ENCODE assay signal across 8 cellular contexts in the genomic region with DNA sequence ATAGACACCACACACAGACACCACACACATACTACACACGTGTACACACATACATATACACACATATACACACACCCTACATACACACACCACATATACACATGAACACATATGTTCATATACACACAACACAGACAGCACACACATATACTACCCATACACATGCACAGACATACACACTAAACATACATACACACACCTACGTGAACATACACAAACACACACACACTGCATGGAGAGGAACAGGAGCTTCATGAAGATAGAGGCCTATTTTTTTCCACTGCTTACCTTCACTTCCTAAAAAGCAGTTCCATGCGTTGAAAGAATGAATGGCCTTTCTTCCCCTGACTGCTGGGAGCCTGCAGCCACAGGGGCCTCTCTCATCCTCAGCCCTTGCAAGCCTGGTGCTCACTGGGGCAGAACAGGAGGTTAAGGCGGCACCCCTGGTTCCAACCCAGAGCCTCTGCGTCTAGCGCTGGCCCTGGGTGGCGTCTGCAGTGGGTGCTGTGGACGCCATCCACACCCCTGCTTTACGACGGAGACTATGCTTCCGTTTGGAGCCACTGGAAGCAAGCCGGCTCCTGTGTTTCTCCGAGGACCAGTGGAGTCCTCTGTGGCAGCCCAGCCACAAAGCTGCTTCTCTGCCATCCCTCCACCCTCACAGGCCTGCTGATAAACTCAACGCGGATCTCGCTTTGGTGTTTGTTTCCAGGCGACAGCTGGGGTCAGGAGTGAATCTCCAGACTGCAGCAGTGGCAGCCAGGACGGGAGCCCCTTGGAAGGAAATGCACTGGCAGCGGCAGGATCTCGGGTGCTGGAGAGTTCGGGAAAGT. TPM values are rescaled to one million over a fixed set of nuclear protein-coding genes. Genes with fewer than 3 reads are reported as not detected.
A peak's percentile ranks its signal among the peaks of the same experiment; 100 is the strongest.
DNase-seq lines count a peak whose midpoint lies in the region; ATAC-seq and TF ChIP-seq lines count a peak whose summit lies in the region.

No MANE protein-coding gene starts in this region.

- 0 out of 2 replicates have a peak, but pooled peaks cover 1% of the 10 kb centered on the region for H3K27me3 ChIP-seq in Caco-2 (replicated peaks; ENCODE audit: control insufficient read depth, insufficient read depth, low read length)
- H3K27me3 ChIP-seq in suprapubic skin = no peaks in the 10 kb centered on the region

- POLR2A ChIA-PET in Caco-2 (lab: Charles Lee) (no interaction called here), HEK293 (lab: Yijun Ruan, JAX) (no interaction called here)
- POLR2A ChIA-PET in activated naive CD8-positive, alpha-beta T cell treated with anti-CD3 and anti-CD28 coated beads, Interleukin-2, amount 10 ng/mL, durations not matched to agents 7 days and 5 days (lab: Charles Lee) = no interaction called here

- H3K27me3 Mint-ChIP-seq in Caco-2 (ENCODE audit: insufficient read depth, unreplicated experiment) = peaks cover 10% of the 10 kb centered on the region
- peaks cover 13% of the 10 kb centered on the region for H3K27me3 Mint-ChIP-seq in activated naive CD8-positive, alpha-beta T cell treated with anti-CD3 and anti-CD28 coated beads, Interleukin-2, amount 10 ng/mL, durations not matched to agents 7 days and 5 days
- H3K27me3 Mint-ChIP-seq in nephron (ENCODE audit: low read depth) = peaks cover 14% of the 10 kb centered on the region

- TF ChIP-seq EP300 in suprapubic skin (IDR thresholded peaks at IDR 0.05) = no peak

- no peaks in the 10 kb centered on the region for H3K36me3 ChIP-seq in Caco-2 (ENCODE audit: control insufficient read depth, insufficient read depth, low read length)
- H3K36me3 ChIP-seq in HEK293 (ENCODE audit: control insufficient read depth in 2 of 2, insufficient read depth in 1 of 2, low read length in 2 of 2) = no peaks in the 10 kb centered on the region
- H3K36me3 ChIP-seq in suprapubic skin = no peaks in the 10 kb centered on the region

- H3K9me3 ChIP-seq in Caco-2 = no peaks in the 10 kb centered on the region
- H3K9me3 ChIP-seq in HEK293 (ENCODE audit: control insufficient read depth, insufficient read depth, low read depth, low read length) = no peaks in the 10 kb centered on the region
- no peaks in the 10 kb centered on the region for H3K9me3 ChIP-seq in suprapubic skin

- TF ChIP-seq CTCF in Caco-2 (IDR thresholded peaks at IDR 0.05; ENCODE audit: insufficient read depth in 1 of 2, low read depth in 1 of 2, low read length in 1 of 2, severe bottlenecking in 1 of 2, unreplicated experiment in 1 of 2) = no peak
- no peak for TF ChIP-seq CTCF in HEK293 (tag by site-specific recombination; IDR thresholded peaks at IDR 0.05)
- no peak for TF ChIP-seq CTCF in nephron (IDR thresholded peaks at IDR 0.05; ENCODE audit: unreplicated experiment in 3 of 3)
- no peak for TF ChIP-seq CTCF in suprapubic skin (IDR thresholded peaks at IDR 0.05)

- BruUV-seq in Caco-2 (replicated peaks; lab: Mats Ljungman, UMichigan) = no TSS peak

- no peaks in the 10 kb centered on the region for H3K9me3 Mint-ChIP-seq in Caco-2 (ENCODE audit: unreplicated experiment)
- peaks cover 2% of the 10 kb centered on the region for H3K9me3 Mint-ChIP-seq in activated naive CD8-positive, alpha-beta T cell treated with anti-CD3 and anti-CD28 coated beads, Interleukin-2, amount 10 ng/mL, durations not matched to agents 7 days and 5 days
- H3K9me3 Mint-ChIP-seq in nephron = no peaks in the 10 kb centered on the region

- TF ChIP-seq POLR2A in suprapubic skin (IDR thresholded peaks at IDR 0.05) = no peak

- H3K27ac ChIP-seq in HEK293 (ENCODE audit: extremely low read depth, low read depth, low read length) (no peak overlapping the region), suprapubic skin (no peak overlapping the region)

- H3K36me3 Mint-ChIP-seq in Caco-2 (ENCODE audit: insufficient read depth, unreplicated experiment) = no peaks in the 10 kb centered on the region
- no peaks in the 10 kb centered on the region for H3K36me3 Mint-ChIP-seq in activated naive CD8-positive, alpha-beta T cell treated with anti-CD3 and anti-CD28 coated beads, Interleukin-2, amount 10 ng/mL, durations not matched to agents 7 days and 5 days
- no peaks in the 10 kb centered on the region for H3K36me3 Mint-ChIP-seq in nephron (ENCODE audit: low read depth)

- CTCF ChIA-PET in Caco-2 (lab: Charles Lee) (interaction anchor here (0.6 kb wide), 1 partner anchor 60 kb away, joined by 4 read pairs; no protein-coding TSS in a partner anchor), HEK293 (lab: Yijun Ruan, JAX) (no interaction called here)

- no peak overlapping the region for H3K27ac Mint-ChIP-seq in Caco-2 (ENCODE audit: unreplicated experiment)
- H3K27ac Mint-ChIP-seq in activated naive CD8-positive, alpha-beta T cell treated with anti-CD3 and anti-CD28 coated beads, Interleukin-2, amount 10 ng/mL, durations not matched to agents 7 days and 5 days = peak overlapping the region; percentile 79
- H3K27ac Mint-ChIP-seq in nephron = peak overlapping the region; percentile 6 to 32 (median 24)

- intact Hi-C loops in Caco-2 (cut with micrococcal nuclease; ENCODE audit: unreplicated experiment) = no loop called here

- peak overlapping the region; percentile 43 for H3K4me3 Mint-ChIP-seq in Caco-2 (ENCODE audit: unreplicated experiment)
- peak overlapping the region; percentile 70 for H3K4me3 Mint-ChIP-seq in activated naive CD8-positive, alpha-beta T cell treated with anti-CD3 and anti-CD28 coated beads, Interleukin-2, amount 10 ng/mL, durations not matched to agents 7 days and 5 days
- H3K4me3 Mint-ChIP-seq in nephron = peak overlapping the region; percentile 63 to 80 (median 79)

- peaks cover 7% of the 10 kb centered on the region for H3K4me1 ChIP-seq in Caco-2
- H3K4me1 ChIP-seq in HEK293 (ENCODE audit: control insufficient read depth, insufficient read depth, low read length) = no peaks in the 10 kb centered on the region
- peaks cover 33% of the 10 kb centered on the region for H3K4me1 ChIP-seq in suprapubic skin

- WGBS in suprapubic skin = 68% methylated on average over 17 of the region's 21 CpGs

- no peak overlapping the region for H3K4me3 ChIP-seq in Caco-2 (ENCODE audit: low read depth, low read length)
- no peak overlapping the region for H3K4me3 ChIP-seq in HEK293 (ENCODE audit: low read depth, low read length)
- no peak overlapping the region for H3K4me3 ChIP-seq in suprapubic skin

- no peak for DNase-seq in Caco-2
- peak; percentile 44 for DNase-seq in activated naive CD8-positive, alpha-beta T cell treated with anti-CD3 and anti-CD28 coated beads, Interleukin-2, amount 10 ng/mL, durations not matched to agents 7 days and 5 days
- DNase-seq in suprapubic skin (ENCODE audit: low spot score in 2 of 2) = no peak
- DNase-seq in NCI-H510A treated with DMSO at 0.1 percent for 48 hours (lab: John Stamatoyannopoulos, UW) = no peak

- H3K4me1 Mint-ChIP-seq in Caco-2 (ENCODE audit: low read depth, unreplicated experiment) (no peaks in the 10 kb centered on the region), nephron (peaks cover 33% of the 10 kb centered on the region)
- H3K4me1 Mint-ChIP-seq in activated naive CD8-positive, alpha-beta T cell treated with anti-CD3 and anti-CD28 coated beads, Interleukin-2, amount 10 ng/mL, durations not matched to agents 7 days and 5 days = peaks cover 29% of the 10 kb centered on the region

- peak; percentile 6 for ATAC-seq in activated naive CD8-positive, alpha-beta T cell treated with anti-CD3 and anti-CD28 coated beads, Interleukin-2, amount 10 ng/mL, durations not matched to agents 7 days and 5 days (ENCODE audit: low read depth)
- ATAC-seq in HG03521 (IDR thresholded peaks at IDR 0.05; ENCODE audit: unreplicated experiment) (no peak), GM19397 (IDR thresholded peaks at IDR 0.05; ENCODE audit: unreplicated experiment) (no peak)

TF ChIP-seq in HEK293, 187 proteins besides CTCF, POLR2A, EP300 and RAD21:
- TF ChIP-seq ZBTB7A (tag by site-specific recombination; IDR thresholded peaks at IDR 0.05; ENCODE audit: low read depth) = 0 out of 2 replicates have a peak, but pooled peaks have one; percentile 62
- TF ChIP-seq, protein P1, sequence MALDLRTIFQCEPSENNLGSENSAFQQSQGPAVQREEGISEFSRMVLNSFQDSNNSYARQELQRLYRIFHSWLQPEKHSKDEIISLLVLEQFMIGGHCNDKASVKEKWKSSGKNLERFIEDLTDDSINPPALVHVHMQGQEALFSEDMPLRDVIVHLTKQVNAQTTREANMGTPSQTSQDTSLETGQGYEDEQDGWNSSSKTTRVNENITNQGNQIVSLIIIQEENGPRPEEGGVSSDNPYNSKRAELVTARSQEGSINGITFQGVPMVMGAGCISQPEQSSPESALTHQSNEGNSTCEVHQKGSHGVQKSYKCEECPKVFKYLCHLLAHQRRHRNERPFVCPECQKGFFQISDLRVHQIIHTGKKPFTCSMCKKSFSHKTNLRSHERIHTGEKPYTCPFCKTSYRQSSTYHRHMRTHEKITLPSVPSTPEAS (tag by site-specific recombination; IDR thresholded peaks at IDR 0.05) = peak; percentile 73
- TF ChIP-seq, protein P2, sequence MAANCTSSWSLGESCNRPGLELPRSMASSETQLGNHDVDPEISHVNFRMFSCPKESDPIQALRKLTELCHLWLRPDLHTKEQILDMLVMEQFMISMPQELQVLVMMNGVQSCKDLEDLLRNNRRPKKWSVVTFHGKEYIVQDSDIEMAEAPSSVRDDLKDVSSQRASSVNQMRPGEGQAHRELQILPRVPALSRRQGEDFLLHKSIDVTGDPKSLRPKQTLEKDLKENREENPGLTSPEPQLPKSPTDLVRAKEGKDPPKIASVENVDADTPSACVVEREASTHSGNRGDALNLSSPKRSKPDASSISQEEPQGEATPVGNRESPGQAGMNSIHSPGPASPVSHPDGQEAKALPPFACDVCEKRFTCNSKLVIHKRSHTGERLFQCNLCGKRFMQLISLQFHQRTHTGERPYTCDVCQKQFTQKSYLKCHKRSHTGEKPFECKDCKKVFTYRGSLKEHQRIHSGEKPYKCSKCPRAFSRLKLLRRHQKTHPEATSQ (tag by site-specific recombination; IDR thresholded peaks at IDR 0.05) = no peak
- TF ChIP-seq OSR2 (tag by site-specific recombination; IDR thresholded peaks at IDR 0.05) = peak; percentile 28; the same call in 1 of the 2 replicates
- peak; percentile 52; the same call in 1 of the 2 replicates for TF ChIP-seq ZSCAN23 (tag by site-specific recombination; IDR thresholded peaks at IDR 0.05)
- TF ChIP-seq ZNF792 (tag by site-specific recombination; IDR thresholded peaks at IDR 0.05) = no peak
- no peak for TF ChIP-seq TCF7L2 (IDR thresholded peaks at IDR 0.05; ENCODE audit: borderline replicate concordance, low read depth, low read length)
- peak; percentile 83; the same call in 1 of the 2 replicates for TF ChIP-seq ZNF624 (tag by site-specific recombination; IDR thresholded peaks at IDR 0.05)
- TF ChIP-seq ZNF311 (tag by site-specific recombination; IDR thresholded peaks at IDR 0.05; ENCODE audit: borderline replicate concordance) = no peak

RNA-seq across cellular contexts. Expression of a gene that starts 1.9 kb away (rescaled TPM):
- total RNA-seq in Caco-2 (2022) = 0.88 and 0.95 TPM in 2 replicates
- 10 to 100 TPM; 65.6 to 73.9 TPM for total RNA-seq in activated naive CD8-positive, alpha-beta T cell treated with anti-CD3 and anti-CD28 coated beads, Interleukin-2, amount 10 ng/mL, durations not matched to agents 7 days and 5 days
- total RNA-seq in suprapubic skin = 10 to 100 TPM; 15.3 to 37.1 (median 16.4) TPM

RNA-seq across cellular contexts. Expression of a gene that starts 44.7 kb away (rescaled TPM):
- total RNA-seq in Caco-2 (2022) = not detected in 2 replicates
- total RNA-seq in activated naive CD8-positive, alpha-beta T cell treated with anti-CD3 and anti-CD28 coated beads, Interleukin-2, amount 10 ng/mL, durations not matched to agents 7 days and 5 days = under 1 TPM in 1 of 2 experiments, not detected in 1; 0.22 TPM
- total RNA-seq in suprapubic skin = not detected
